In the genomic region with DNA sequence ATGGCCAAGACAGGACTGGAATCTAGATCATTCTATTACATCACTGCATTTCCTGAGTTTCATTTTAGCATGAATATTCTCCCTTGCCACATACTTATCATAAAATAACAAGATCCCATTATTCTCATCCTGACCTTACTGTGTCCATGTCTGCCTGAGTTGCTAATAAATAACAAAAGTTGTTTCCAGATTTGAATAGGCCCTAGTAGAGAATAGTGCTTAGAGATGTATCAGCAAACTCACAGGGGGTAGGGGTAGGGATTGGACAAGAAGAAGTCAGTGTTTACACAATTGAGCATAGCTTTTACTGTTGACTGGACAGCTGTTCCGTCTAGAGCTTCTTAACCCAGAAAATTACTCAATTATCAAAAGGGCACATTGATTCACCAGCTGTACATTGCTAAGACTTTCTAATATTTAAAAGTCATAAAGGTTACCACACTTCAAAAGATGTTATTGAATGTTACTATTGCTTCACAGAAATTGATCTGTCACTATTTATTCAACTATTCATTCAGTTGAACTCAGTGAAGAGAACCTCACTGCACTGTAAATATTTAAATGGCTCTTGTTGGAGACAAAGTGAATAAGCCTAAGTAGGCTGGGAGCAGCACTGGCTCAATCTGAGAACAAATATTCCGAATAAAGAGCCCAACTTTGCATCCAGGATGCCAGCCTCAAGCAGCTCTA, we compare ENCODE assay signal across 19 cellular contexts.
DNase-seq lines count a peak whose midpoint lies in the region; ATAC-seq, FAIRE-seq and TF ChIP-seq lines count a peak whose summit lies in the region.
"Had no signal": no experiment of that assay in that cellular context is flagged by ENCODE, and none has a peak within 500 bp of the region (broad histone marks: within the 10 kb centered on the region; RNA-seq: fewer than 3 reads in every experiment).

No MANE protein-coding gene starts in this region.

- H3K9me3 Mint-ChIP-seq in CD4-positive, alpha-beta memory T cell = peaks cover 0 to 18% (median 7%) of the 10 kb centered on the region in 8 donors
- no peaks in the 10 kb centered on the region for H3K9me3 Mint-ChIP-seq in CD4-positive, alpha-beta T cell

- H3K4me2 ChIP-seq in GM23248 (ENCODE audit: unreplicated experiment) = no peak overlapping the region
- H3K4me2 ChIP-seq: KMS-11 had no signal

- H3K9ac ChIP-seq in GM23248 = no peak overlapping the region
- H3K9ac ChIP-seq in kidney (ENCODE audit: low read length in 2 of 2) = no peak overlapping the region
- H3K9ac ChIP-seq: KMS-11 had no signal

- no peak overlapping the region for H3K4me3 ChIP-seq in AG04450 (ENCODE audit: low read depth, low read length)
- H3K4me3 ChIP-seq in GM23248 = no peak overlapping the region
- no peak overlapping the region for H3K4me3 ChIP-seq in tibial nerve
- H3K4me3 ChIP-seq in CD4-positive, alpha-beta memory T cell (ENCODE audit: low read length in 2 of 2) = no peak overlapping the region
- no peak overlapping the region for H3K4me3 ChIP-seq in kidney (ENCODE audit: low read length in 2 of 2)
- H3K4me3 ChIP-seq: adrenal gland, colonic mucosa had no signal

- DNase-seq in AG04450 (ENCODE audit: low read depth, low spot score) (peak; percentile 23), GM23248 (peak; percentile 8), amniotic epithelial cell (ENCODE audit: low read depth) (peak; percentile 54), kidney tubule cell (ENCODE audit: low spot score) (peak; percentile 84), tibial nerve (ENCODE audit: low spot score in 2 of 2) (no peak), kidney (no peak)
- DNase-seq in CD4-positive, alpha-beta memory T cell = no peak
- no peak for DNase-seq in CD4-positive, alpha-beta T cell
- DNase-seq: activated CD4-positive, alpha-beta T cell treated with anti-CD3 and anti-CD28 coated beads, Interleukin-2, amount 50 U/mL, for 4 hours; adrenal gland; colonic mucosa; DND-41; NCI-H1436; SIG-M5; T1000 had no signal

- H3K36me3 Mint-ChIP-seq in CD4-positive, alpha-beta memory T cell = no peaks in the 10 kb centered on the region
- no peaks in the 10 kb centered on the region for H3K36me3 Mint-ChIP-seq in CD4-positive, alpha-beta T cell (ENCODE audit: low read depth)

- ATAC-seq in CD4-positive, alpha-beta T cell (ENCODE audit: poor library complexity) = no peak
- ATAC-seq: HCT116 had no signal

- in situ Hi-C loops in GM23248 (cut with MboI) = no loop called here

- H3K9me2 ChIP-seq in GM23248 (ENCODE audit: insufficient read depth) = no peaks in the 10 kb centered on the region

- TF ChIP-seq POLR2A in tibial nerve (IDR thresholded peaks at IDR 0.05) = no peak

- WGBS in GM23248 (ENCODE audit: low coverage in 1 of 2, low lambda C conversion rate in 2 of 2, missing lambda C conversion rate in 2 of 2), 2 experiments = 71 to 72% methylated on average over 2 of the region's 2 CpGs
- 38 to 44% methylated on average over 2 of the region's 2 CpGs for WGBS in tibial nerve, 2 donors

- TF ChIP-seq EP300 in tibial nerve (IDR thresholded peaks at IDR 0.05) = no peak

- no peaks in the 10 kb centered on the region for H3K27me3 ChIP-seq in AG04450 (ENCODE audit: control insufficient read depth, insufficient read depth, low read length)
- H3K27me3 ChIP-seq in GM23248 (replicated peaks; ENCODE audit: insufficient read depth) = no peaks in the 10 kb centered on the region
- H3K27me3 ChIP-seq in tibial nerve = no peaks in the 10 kb centered on the region
- H3K27me3 ChIP-seq in CD4-positive, alpha-beta memory T cell (ENCODE audit: insufficient read depth, low read length) = no peaks in the 10 kb centered on the region
- H3K27me3 ChIP-seq in CD4-positive, alpha-beta T cell (ENCODE audit: control insufficient read depth, insufficient read depth, low read length) = no peaks in the 10 kb centered on the region
- H3K27me3 ChIP-seq: adrenal gland, colonic mucosa had no signal

- no peak for TF ChIP-seq CTCF in AG04450 (IDR thresholded peaks at IDR 0.05; ENCODE audit: low read depth, low read length)
- no peak for TF ChIP-seq CTCF in tibial nerve (IDR thresholded peaks at IDR 0.05)
- no peak for TF ChIP-seq CTCF in kidney (IDR thresholded peaks at IDR 0.05; ENCODE audit: borderline replicate concordance, extremely low read depth, insufficient read depth)
- TF ChIP-seq CTCF in CD4-positive, alpha-beta T cell (IDR thresholded peaks at IDR 0.05) = no peak

- no peak overlapping the region for H3K27ac Mint-ChIP-seq in CD4-positive, alpha-beta memory T cell
- H3K27ac Mint-ChIP-seq in CD4-positive, alpha-beta T cell = no peak overlapping the region
- H3K27ac Mint-ChIP-seq: activated T-helper 1 cell treated with anti-CD3 and anti-CD28 coated beads, Interleukin-12 subunit alpha, Interleukin-12 subunit beta, Interleukin-2, Interleukin-4 antibody, amounts not matched to agents 30 ng/mL and 10 ng/mL and 1 ng/mL, durations not matched to agents 14 hours and 24 hours and 36 hours; stimulated activated naive CD8-positive, alpha-beta T cell treated with anti-CD3 and anti-CD28 coated beads, Interleukin-15, Interleukin-2, amounts not matched to agents 100 ng/mL and 50 ng/mL, for 24 hours had no signal

- H3K9me3 ChIP-seq in AG04450 (ENCODE audit: control insufficient read depth, insufficient read depth, low read length) (peaks cover 6% of the 10 kb centered on the region), GM23248 (ENCODE audit: low read depth) (no peaks in the 10 kb centered on the region), tibial nerve (peaks cover 0 to 24% (median 0%) of the 10 kb centered on the region in 4 donors), kidney (ENCODE audit: control insufficient read depth in 1 of 2, low read length in 2 of 2) (no peaks in the 10 kb centered on the region)
- H3K9me3 ChIP-seq in CD4-positive, alpha-beta memory T cell (ENCODE audit: control insufficient read depth in 1 of 2, low read length in 2 of 2) = no peaks in the 10 kb centered on the region
- H3K9me3 ChIP-seq in CD4-positive, alpha-beta T cell (ENCODE audit: control insufficient read depth, low read length) = no peaks in the 10 kb centered on the region
- H3K9me3 ChIP-seq: adrenal gland, colonic mucosa had no signal

- H3K27ac ChIP-seq in AG04450 (ENCODE audit: low read depth, low read length) (no peak overlapping the region), GM23248 (no peak overlapping the region), tibial nerve (no peak overlapping the region), kidney (ENCODE audit: low read depth in 2 of 2, low read length in 2 of 2) (no peak overlapping the region)
- no peak overlapping the region for H3K27ac ChIP-seq in CD4-positive, alpha-beta memory T cell (ENCODE audit: low read depth, low read length)
- no peak overlapping the region for H3K27ac ChIP-seq in CD4-positive, alpha-beta T cell (ENCODE audit: low read depth, low read length)
- H3K27ac ChIP-seq: colonic mucosa, KMS-11 had no signal

- H4K20me1 ChIP-seq in GM23248 (ENCODE audit: insufficient read depth) = no peaks in the 10 kb centered on the region

- CTCF ChIA-PET in AG04450 (lab: Charles Lee) = interaction anchor here (0.9 to 1.6 kb wide), 2 partner anchors 25 to 79 kb away, joined by 3 to 5 read pairs; no protein-coding TSS in a partner anchor
- CTCF ChIA-PET in CD4-positive, alpha-beta memory T cell (lab: Charles Lee; ENCODE audit: partially characterized antibody) = no interaction called here
- CTCF ChIA-PET in CD4-positive, alpha-beta T cell (lab: Charles Lee) = no interaction called here

- peaks cover 0 to 1% of the 10 kb centered on the region in 2 donors for H3K27me3 Mint-ChIP-seq in CD4-positive, alpha-beta memory T cell
- no peaks in the 10 kb centered on the region for H3K27me3 Mint-ChIP-seq in CD4-positive, alpha-beta T cell
- H3K27me3 Mint-ChIP-seq: stimulated activated naive CD8-positive, alpha-beta T cell treated with anti-CD3 and anti-CD28 coated beads, Interleukin-15, Interleukin-2, amounts not matched to agents 100 ng/mL and 50 ng/mL, for 24 hours had no signal

- H3K4me1 ChIP-seq in GM23248 (ENCODE audit: insufficient read depth) = no peaks in the 10 kb centered on the region
- no peaks in the 10 kb centered on the region for H3K4me1 ChIP-seq in tibial nerve
- no peaks in the 10 kb centered on the region for H3K4me1 ChIP-seq in CD4-positive, alpha-beta memory T cell (ENCODE audit: insufficient read depth, low read length)
- H3K4me1 ChIP-seq in kidney (ENCODE audit: control insufficient read depth in 1 of 2, insufficient read depth in 1 of 2, low read depth in 1 of 2, low read length in 2 of 2) = peaks cover 3 to 12% of the 10 kb centered on the region in 2 donors
- H3K4me1 ChIP-seq: adrenal gland, colonic mucosa had no signal

- H2AFZ ChIP-seq in GM23248 = no peak overlapping the region

- H3K36me3 ChIP-seq in GM23248 (ENCODE audit: low read depth) (no peaks in the 10 kb centered on the region), tibial nerve (no peaks in the 10 kb centered on the region), kidney (ENCODE audit: control insufficient read depth in 1 of 2, insufficient read depth in 2 of 2, low read length in 2 of 2) (no peaks in the 10 kb centered on the region)
- no peaks in the 10 kb centered on the region for H3K36me3 ChIP-seq in CD4-positive, alpha-beta memory T cell (ENCODE audit: insufficient read depth, low read length)
- H3K36me3 ChIP-seq: adrenal gland, colonic mucosa had no signal

- H3K4me3 Mint-ChIP-seq in CD4-positive, alpha-beta memory T cell = no peak overlapping the region
- no peak overlapping the region for H3K4me3 Mint-ChIP-seq in CD4-positive, alpha-beta T cell
- H3K4me3 Mint-ChIP-seq: activated T-helper 1 cell treated with anti-CD3 and anti-CD28 coated beads, Interleukin-12 subunit alpha, Interleukin-12 subunit beta, Interleukin-2, Interleukin-4 antibody, amounts not matched to agents 30 ng/mL and 10 ng/mL and 1 ng/mL, durations not matched to agents 14 hours and 24 hours and 36 hours; stimulated activated naive CD8-positive, alpha-beta T cell treated with anti-CD3 and anti-CD28 coated beads, Interleukin-15, Interleukin-2, amounts not matched to agents 100 ng/mL and 50 ng/mL, for 24 hours had no signal

- FAIRE-seq in kidney (lab: Jason Lieb, UNC) = no peak

- H3K79me2 ChIP-seq in GM23248 (ENCODE audit: insufficient read depth) = no peaks in the 10 kb centered on the region

- intact Hi-C loops in CD4-positive, alpha-beta memory T cell (cut with micrococcal nuclease) = no loop called here
- intact Hi-C loops in kidney (cut with DNase I) = no loop called here
- intact Hi-C loops in CD4-positive, alpha-beta T cell (cut with DNase I, micrococcal nuclease) = no loop called here

- H3K4me1 Mint-ChIP-seq in CD4-positive, alpha-beta memory T cell = no peaks in the 10 kb centered on the region
- no peaks in the 10 kb centered on the region for H3K4me1 Mint-ChIP-seq in CD4-positive, alpha-beta T cell (ENCODE audit: low read depth)

- H3F3A ChIP-seq in GM23248 (ENCODE audit: insufficient read depth) = 0 out of 2 replicates have a peak, but pooled peaks cover 4% of the 10 kb centered on the region

- POLR2A ChIA-PET in AG04450 (lab: Yijun Ruan, JAX) = no interaction called here
- POLR2A ChIA-PET in CD4-positive, alpha-beta memory T cell (lab: Charles Lee; ENCODE audit: partially characterized antibody) = no interaction called here
- POLR2A ChIA-PET in CD4-positive, alpha-beta T cell (lab: Charles Lee) = no interaction called here

Comparison
In these comparisons a context has a peak if more than half of its experiments do, and no peak if none do; other contexts are left out.
1. DNase-seq: peak in AG04450 (single experiment), GM23248 (single experiment), amniotic epithelial cell (single experiment) and kidney tubule cell (single experiment); none in tibial nerve (0 of 2), CD4-positive, alpha-beta memory T cell (0 of 5), kidney (single experiment) and CD4-positive, alpha-beta T cell (0 of 10).